1 cellular context compared by ENCODE assay signal in the genomic region with DNA sequence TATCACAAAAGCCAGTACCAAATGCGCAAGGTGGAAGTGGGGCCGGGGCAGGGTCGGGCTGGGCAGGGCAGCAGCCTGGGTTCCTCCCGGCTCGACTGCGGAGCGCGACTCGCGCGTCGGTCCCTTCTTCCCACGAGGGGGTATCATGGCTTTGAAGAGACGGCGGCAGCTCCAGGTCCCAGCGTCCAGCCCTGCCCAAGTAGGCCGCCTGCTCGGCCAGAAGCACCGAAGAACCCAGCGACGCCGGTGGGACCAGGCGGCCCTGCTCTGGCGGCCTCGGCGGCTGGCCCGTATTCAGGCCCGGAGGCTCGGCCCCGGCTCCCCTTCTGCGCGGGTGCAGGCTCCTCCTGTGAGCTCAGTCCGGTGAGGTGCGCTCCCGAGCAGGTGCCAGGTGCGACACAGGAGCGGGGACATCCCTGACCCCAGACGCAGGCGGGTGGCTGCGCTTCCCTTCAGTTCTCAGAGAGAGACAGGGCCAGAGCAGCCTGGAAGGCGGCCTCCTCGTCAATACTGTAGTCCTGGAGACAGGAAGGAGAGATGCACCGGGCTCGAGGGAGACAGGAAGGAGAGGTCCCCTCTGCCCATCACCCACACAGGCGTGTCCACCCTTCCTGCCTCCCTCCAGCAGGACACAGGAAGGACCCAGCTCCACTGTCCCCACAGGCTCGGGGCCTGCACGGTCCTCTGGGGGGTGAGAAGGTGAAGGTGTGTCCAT.
TF ChIP-seq lines count a peak whose summit lies in the region.

No MANE protein-coding gene starts in this region.

TF ChIP-seq in K562, 482 proteins besides CTCF, POLR2A, EP300 and RAD21:
- TF ChIP-seq SMARCA4 (IDR thresholded peaks at IDR 0.05) (no peak), RBFOX2 (IDR thresholded peaks at IDR 0.05; ENCODE audit: low read depth, low read length) (peak; percentile 14; the same call in 1 of the 2 replicates), HIVEP1 (CRISPR knock-in tag; IDR thresholded peaks at IDR 0.05) (no peak), BCOR (IDR thresholded peaks at IDR 0.05) (no peak), POLR2G (IDR thresholded peaks at IDR 0.05; ENCODE audit: low read depth, low read length) (peak; percentile 44)
- TF ChIP-seq, protein P1, sequence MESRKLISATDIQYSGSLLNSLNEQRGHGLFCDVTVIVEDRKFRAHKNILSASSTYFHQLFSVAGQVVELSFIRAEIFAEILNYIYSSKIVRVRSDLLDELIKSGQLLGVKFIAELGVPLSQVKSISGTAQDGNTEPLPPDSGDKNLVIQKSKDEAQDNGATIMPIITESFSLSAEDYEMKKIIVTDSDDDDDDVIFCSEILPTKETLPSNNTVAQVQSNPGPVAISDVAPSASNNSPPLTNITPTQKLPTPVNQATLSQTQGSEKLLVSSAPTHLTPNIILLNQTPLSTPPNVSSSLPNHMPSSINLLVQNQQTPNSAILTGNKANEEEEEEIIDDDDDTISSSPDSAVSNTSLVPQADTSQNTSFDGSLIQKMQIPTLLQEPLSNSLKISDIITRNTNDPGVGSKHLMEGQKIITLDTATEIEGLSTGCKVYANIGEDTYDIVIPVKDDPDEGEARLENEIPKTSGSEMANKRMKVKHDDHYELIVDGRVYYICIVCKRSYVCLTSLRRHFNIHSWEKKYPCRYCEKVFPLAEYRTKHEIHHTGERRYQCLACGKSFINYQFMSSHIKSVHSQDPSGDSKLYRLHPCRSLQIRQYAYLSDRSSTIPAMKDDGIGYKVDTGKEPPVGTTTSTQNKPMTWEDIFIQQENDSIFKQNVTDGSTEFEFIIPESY (CRISPR knock-in tag; IDR thresholded peaks at IDR 0.05), result peak; percentile 88
TF ChIP-seq in K562: peak in this region for 3.
